Comparison of ENCODE assay signal across 1 cellular context in genomic region chr2:224885295-224885694, GRCh38.
TF ChIP-seq lines count a peak whose summit lies in the region.

No MANE protein-coding gene starts in this region.

TF ChIP-seq in GM12878, 131 proteins besides CTCF, POLR2A, EP300 and RAD21:
- TF ChIP-seq REST (IDR thresholded peaks at IDR 0.05; ENCODE audit: low read depth, low read length) = no peak
- TF ChIP-seq GABPA (IDR thresholded peaks at IDR 0.05; ENCODE audit: low read depth) = no peak
- TF ChIP-seq EED (IDR thresholded peaks at IDR 0.05; ENCODE audit: low read depth) = no peak
- no peak for TF ChIP-seq KLF5 (IDR thresholded peaks at IDR 0.05; ENCODE audit: partially characterized antibody)
- TF ChIP-seq SIN3A (IDR thresholded peaks at IDR 0.05; ENCODE audit: low read depth, low read length) = no peak
- TF ChIP-seq ZNF217 (IDR thresholded peaks at IDR 0.05) = no peak
- no peak for TF ChIP-seq E4F1 (IDR thresholded peaks at IDR 0.05; ENCODE audit: borderline replicate concordance, partially characterized antibody)
- no peak for TF ChIP-seq CBX3 (IDR thresholded peaks at IDR 0.05; ENCODE audit: borderline replicate concordance, low read depth)
- TF ChIP-seq ZNF687 (IDR thresholded peaks at IDR 0.05) = no peak
